In the genomic region with DNA sequence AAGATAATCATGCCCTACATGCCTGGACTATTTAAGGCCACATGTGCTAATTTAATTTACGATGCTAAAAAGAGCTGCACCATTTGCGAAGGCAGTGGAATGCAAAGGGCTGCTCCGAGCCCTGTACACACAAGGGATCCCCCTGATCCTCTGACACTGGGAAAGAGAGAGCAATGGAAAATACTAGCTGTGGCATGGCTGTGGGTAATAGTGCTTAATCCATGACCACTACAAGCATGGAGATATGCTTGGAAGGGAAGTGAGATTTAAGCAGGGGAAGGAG, we compare ENCODE assay signal across 27 cellular contexts.
A peak's percentile ranks its signal among the peaks of the same experiment; 100 is the strongest.
DNase-seq lines count a peak whose midpoint lies in the region; ATAC-seq, FAIRE-seq and TF ChIP-seq lines count a peak whose summit lies in the region.
"Had no signal": no experiment of that assay in that cellular context is flagged by ENCODE, and none has a peak within 500 bp of the region (broad histone marks: within the 10 kb centered on the region; RNA-seq: fewer than 3 reads in every experiment).

No MANE protein-coding gene starts in this region.

- H3K4me2 ChIP-seq in astrocyte (ENCODE audit: low read length) (no peak overlapping the region), mesenchymal stem cell (ENCODE audit: low read length, poor library complexity, severe bottlenecking) (no peak overlapping the region)

- WGBS in mesenchymal stem cell = 81% methylated on average over 3 of the region's 3 CpGs
- 74 to 90% methylated on average over 3 of the region's 3 CpGs for WGBS in esophagus squamous epithelium, 2 donors

- no peak for ATAC-seq in HG03565 (IDR thresholded peaks at IDR 0.05; ENCODE audit: unreplicated experiment)

- H3K27me3 ChIP-seq in left ventricle myocardium inferior (ENCODE audit: low read depth) (no peaks in the 10 kb centered on the region), astrocyte (ENCODE audit: insufficient read depth, low read length) (no peaks in the 10 kb centered on the region), mesenchymal stem cell (ENCODE audit: control insufficient read depth in 1 of 2, insufficient read depth in 1 of 2, low read length in 2 of 2) (no peaks in the 10 kb centered on the region), esophagus squamous epithelium (no peaks in the 10 kb centered on the region)
- H3K27me3 ChIP-seq: dorsolateral prefrontal cortex, stomach, thyroid gland had no signal

- peak overlapping the region in 1 of 2 experiments; percentile 49 for H3K18ac ChIP-seq in mesenchymal stem cell (ENCODE audit: low read depth in 1 of 2, low read length in 2 of 2)

- H3K23ac ChIP-seq in mesenchymal stem cell (ENCODE audit: low read length in 2 of 2) = no peak overlapping the region

- no peak overlapping the region for H3K14ac ChIP-seq in mesenchymal stem cell (ENCODE audit: low read length in 2 of 2)

- H3K4me3 ChIP-seq in left ventricle myocardium inferior (no peak overlapping the region), astrocyte (ENCODE audit: insufficient read depth, low read depth, low read length) (no peak overlapping the region), mesenchymal stem cell (ENCODE audit: insufficient read depth in 1 of 2, low read depth in 1 of 2, low read length in 2 of 2) (no peak overlapping the region), esophagus squamous epithelium (no peak overlapping the region)
- H3K4me3 ChIP-seq: dorsolateral prefrontal cortex, HAP-1, SK-N-MC, stomach, thyroid gland had no signal

- FAIRE-seq in astrocyte (lab: Jason Lieb, UNC) = no peak
- FAIRE-seq: HTR-8/SVneo, kidney had no signal

- peaks cover 8% of the 10 kb centered on the region for H3K79me1 ChIP-seq in mesenchymal stem cell (replicated peaks; ENCODE audit: low read length, poor library complexity, severe bottlenecking)

- no peak overlapping the region for H4K8ac ChIP-seq in mesenchymal stem cell (ENCODE audit: low read length)

- H3K36me3 ChIP-seq in left ventricle myocardium inferior = no peaks in the 10 kb centered on the region
- H3K36me3 ChIP-seq in astrocyte (ENCODE audit: insufficient read depth, low read length) = no peaks in the 10 kb centered on the region
- no peaks in the 10 kb centered on the region for H3K36me3 ChIP-seq in mesenchymal stem cell (ENCODE audit: control insufficient read depth in 1 of 2, insufficient read depth in 2 of 2, low read depth in 1 of 2, low read length in 2 of 2)
- H3K36me3 ChIP-seq in esophagus squamous epithelium = no peaks in the 10 kb centered on the region
- H3K36me3 ChIP-seq: HAP-1, stomach, thyroid gland had no signal

- no peak overlapping the region for H4K91ac ChIP-seq in mesenchymal stem cell (ENCODE audit: low read length)

- H2BK12ac ChIP-seq in mesenchymal stem cell (ENCODE audit: low read length in 2 of 2) = no peak overlapping the region

- no peak overlapping the region for H3K4me3 Mint-ChIP-seq in astrocyte (ENCODE audit: unreplicated experiment)
- H3K4me3 Mint-ChIP-seq: B cell; T-helper 2 cell treated with Interferon-gamma antibody and Interleukin-4, amounts not matched to agents 5 μg/mL and 100 μg/mL, for 36 hours had no signal

- H3K27ac ChIP-seq in left ventricle myocardium inferior (replicated peaks) (peak overlapping the region; percentile 59), astrocyte (ENCODE audit: low read depth, low read length) (no peak overlapping the region), mesenchymal stem cell (ENCODE audit: low read length, poor library complexity, severe bottlenecking) (no peak overlapping the region), esophagus squamous epithelium (no peak overlapping the region)
- H3K27ac ChIP-seq: dorsolateral prefrontal cortex, SK-N-MC, stomach, thyroid gland had no signal

- H3K27ac Mint-ChIP-seq in astrocyte (ENCODE audit: unreplicated experiment) = peak overlapping the region; percentile 77
- H3K27ac Mint-ChIP-seq: B cell; T-helper 2 cell treated with Interferon-gamma antibody and Interleukin-4, amounts not matched to agents 5 μg/mL and 100 μg/mL, for 36 hours had no signal

- no peaks in the 10 kb centered on the region for H3K79me2 ChIP-seq in astrocyte (ENCODE audit: insufficient read depth, low read length)

- H2AK5ac ChIP-seq in mesenchymal stem cell (ENCODE audit: low read length, severe bottlenecking) = peak overlapping the region; percentile 7

- no peak for TF ChIP-seq CTCF in left ventricle myocardium inferior (IDR thresholded peaks at IDR 0.05; ENCODE audit: borderline replicate concordance)
- TF ChIP-seq CTCF in astrocyte (IDR thresholded peaks at IDR 0.05; ENCODE audit: insufficient read depth, low read depth, low read length) = no peak
- no peak for TF ChIP-seq CTCF in esophagus squamous epithelium (IDR thresholded peaks at IDR 0.05)

- H3K4me1 Mint-ChIP-seq in astrocyte (ENCODE audit: low read depth, unreplicated experiment) = peaks cover 62% of the 10 kb centered on the region
- H3K4me1 Mint-ChIP-seq: B cell had no signal

- no peak overlapping the region for H2BK120ac ChIP-seq in mesenchymal stem cell (ENCODE audit: low read depth, low read length)

- intact Hi-C loops in left ventricle myocardium inferior (cut with micrococcal nuclease) (no loop called here), cardiac septum (cut with DNase I) (loop anchor here (10.0 kb wide), 1 partner anchor 124 kb away; no protein-coding TSS in a partner anchor), head of caudate nucleus (cut with DNase I) (no loop called here), esophagus squamous epithelium (cut with DNase I) (no loop called here)

- no peak for TF ChIP-seq POLR2A in esophagus squamous epithelium (IDR thresholded peaks at IDR 0.05)

- DNase-seq in left ventricle myocardium inferior = no peak
- DNase-seq in cardiac septum (ENCODE audit: low spot score) = no peak
- DNase-seq in astrocyte (ENCODE audit: low read depth) = no peak
- DNase-seq in mesenchymal stem cell = no peak
- no peak for DNase-seq in head of caudate nucleus
- no peak for DNase-seq in SKM-1 treated with dmso at 0.1 percent for 144 hours (lab: John Stamatoyannopoulos, UW; ENCODE audit: unreplicated experiment)
- DNase-seq in esophagus squamous epithelium (lab: John Stamatoyannopoulos, UW) = no peak
- DNase-seq: activated CD4-positive, alpha-beta T cell treated with anti-CD3 and anti-CD28 coated beads for 4 hours; activated gamma-delta T cell treated with Interleukin-2 at 50 U/mL for 16 hours; cerebellar nuclear complex; dorsolateral prefrontal cortex; KBM-7; kidney; mammary epithelial cell; MM.1S; NCI-H1417 treated with DMSO at 0.1 percent for 48 hours; NCI-H2081 treated with DMSO at 0.1 percent for 48 hours; NCI-H345; stimulated activated CD4-positive, alpha-beta T cell treated with anti-CD3 and anti-CD28 coated beads, Interleukin-2, amount 100 ng/mL, for 24 hours; stomach; thyroid gland had no signal

- H2BK5ac ChIP-seq in mesenchymal stem cell (ENCODE audit: low read depth, low read length, poor library complexity, severe bottlenecking) = no peak overlapping the region

- peak overlapping the region in 1 of 2 experiments; percentile 7 for H3K4ac ChIP-seq in mesenchymal stem cell (ENCODE audit: low read depth in 1 of 2, low read length in 2 of 2)

- no peak overlapping the region for H2AFZ ChIP-seq in astrocyte (ENCODE audit: low read depth, low read length)
- no peak overlapping the region for H2AFZ ChIP-seq in mesenchymal stem cell (ENCODE audit: low read depth, low read length)

- H3K4me1 ChIP-seq in left ventricle myocardium inferior (peaks cover 70% of the 10 kb centered on the region), astrocyte (ENCODE audit: insufficient read depth, low read length) (peaks cover 8% of the 10 kb centered on the region), mesenchymal stem cell (ENCODE audit: control insufficient read depth, insufficient read depth, low read depth, low read length) (peaks cover 14% of the 10 kb centered on the region), esophagus squamous epithelium (peaks cover 4 to 33% (median 19%) of the 10 kb centered on the region in 3 donors)
- H3K4me1 ChIP-seq: thyroid gland had no signal

- H3K9me3 Mint-ChIP-seq in astrocyte (ENCODE audit: unreplicated experiment) = no peaks in the 10 kb centered on the region
- H3K9me3 Mint-ChIP-seq: T-helper 2 cell treated with Interferon-gamma antibody and Interleukin-4, amounts not matched to agents 5 μg/mL and 100 μg/mL, for 36 hours had no signal

- H2BK15ac ChIP-seq in mesenchymal stem cell (ENCODE audit: low read depth, poor library complexity, severe bottlenecking) = no peak overlapping the region

- peaks cover 2% of the 10 kb centered on the region for H4K20me1 ChIP-seq in astrocyte (ENCODE audit: insufficient read depth, low read length)

- no peaks in the 10 kb centered on the region for H3K9me3 ChIP-seq in left ventricle myocardium inferior (replicated peaks)
- no peaks in the 10 kb centered on the region for H3K9me3 ChIP-seq in astrocyte (ENCODE audit: insufficient read depth, low read depth, low read length)
- no peaks in the 10 kb centered on the region for H3K9me3 ChIP-seq in mesenchymal stem cell (ENCODE audit: control insufficient read depth, low read length)
- H3K9me3 ChIP-seq in esophagus squamous epithelium = no peaks in the 10 kb centered on the region
- H3K9me3 ChIP-seq: HAP-1, stomach, thyroid gland had no signal

- H3K27me3 Mint-ChIP-seq in astrocyte (ENCODE audit: low read depth, unreplicated experiment) = no peaks in the 10 kb centered on the region

- H3K9ac ChIP-seq in astrocyte (ENCODE audit: low read length) (no peak overlapping the region), mesenchymal stem cell (ENCODE audit: low read length) (no peak overlapping the region)

- no peaks in the 10 kb centered on the region for H3K36me3 Mint-ChIP-seq in astrocyte (ENCODE audit: low read depth, unreplicated experiment)
